ENCODE assay signal across 8 cellular contexts in the genomic region with DNA sequence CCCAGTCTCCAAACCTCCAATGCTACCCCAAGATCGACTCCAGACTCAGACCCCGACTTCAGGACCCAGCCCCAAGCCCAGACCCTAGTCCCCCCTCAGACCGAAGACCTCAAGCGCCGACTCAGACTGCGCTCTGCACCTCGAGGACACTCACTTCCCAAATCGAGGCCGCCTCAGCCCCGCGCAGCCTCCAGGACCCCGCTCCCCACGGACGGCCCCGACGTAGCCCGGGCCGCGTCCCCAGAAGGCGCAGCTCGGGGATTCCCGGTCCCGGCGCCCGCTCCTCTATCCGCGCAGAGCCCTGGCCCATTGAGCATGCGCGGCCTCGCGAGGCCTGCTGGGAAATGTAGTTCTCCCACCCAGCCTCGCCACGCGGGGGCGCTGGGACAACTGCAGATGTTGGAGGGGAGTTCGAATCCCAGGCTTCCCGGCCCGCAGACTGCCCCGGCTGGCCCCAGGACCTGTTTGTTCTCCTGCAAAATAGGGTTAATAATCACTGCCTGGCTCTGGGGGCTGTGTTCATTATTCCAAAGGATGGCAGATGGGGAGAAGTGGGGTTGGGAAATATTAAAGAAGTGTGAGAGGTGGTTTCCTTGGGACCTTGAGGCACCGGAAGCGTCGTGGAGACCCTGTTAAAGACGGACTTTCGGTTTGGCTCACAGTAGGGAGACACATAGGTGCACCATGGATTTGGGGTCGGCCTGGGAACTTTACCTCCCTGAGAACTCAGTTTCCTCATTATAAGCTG. TPM values are rescaled to one million over a fixed set of nuclear protein-coding genes. Genes with fewer than 3 reads are reported as not detected.
DNase-seq lines count a peak whose midpoint lies in the region; ATAC-seq, FAIRE-seq and TF ChIP-seq lines count a peak whose summit lies in the region.

TSS of gene APBA3 (minus strand) at position 311 of the 748 bp plus-strand sequence. CDS start 1,428 bp downstream, outside the sequence.

- peaks cover 11% of the 10 kb centered on the region for H3K4me1 Mint-ChIP-seq in activated T-helper 17 cell treated with anti-CD3 and anti-CD28 coated beads, Interleukin-2, amount 50 U/mL, for 72 hours
- peaks cover 22 to 27% of the 10 kb centered on the region in 2 donors for H3K4me1 Mint-ChIP-seq in natural killer cell treated with Interleukin-12 subunit alpha and Interleukin-12 subunit beta and Interleukin-15 and Interleukin-18, amount 100 ng/mL, for 72 hours (ENCODE audit: low read depth in 2 of 2)

- DNase-seq in D721Med (ENCODE audit: insufficient read length, low spot score) (peak; percentile 90), RPMI7951 (ENCODE audit: low read depth) (peak; percentile 81), fibroblast of peridontal ligament (ENCODE audit: extremely low read depth) (peak; percentile 81)
- DNase-seq in natural killer cell treated with Interleukin-12 subunit alpha and Interleukin-12 subunit beta and Interleukin-15 and Interleukin-18, amount 100 ng/mL, for 72 hours (ENCODE audit: low spot score): peak; percentile 95
- DNase-seq in stimulated activated naive CD4-positive, alpha-beta T cell treated with Interleukin-2 at 50 U/mL for 16 hours (lab: John Stamatoyannopoulos, UW): peak; percentile 91

- no peak for FAIRE-seq in D721Med (lab: Jason Lieb, UNC)

- peak within 1 kb of the TSS; percentile 100 for H3K27ac Mint-ChIP-seq in activated T-helper 17 cell treated with anti-CD3 and anti-CD28 coated beads, Interleukin-2, amount 50 U/mL, for 72 hours
- peak within 1 kb of the TSS; percentile 100 for H3K27ac Mint-ChIP-seq in natural killer cell treated with Interleukin-12 subunit alpha and Interleukin-12 subunit beta and Interleukin-15 and Interleukin-18, amount 100 ng/mL, for 72 hours

- ATAC-seq in GM21723 (IDR thresholded peaks at IDR 0.05; ENCODE audit: unreplicated experiment): peak; percentile 44
- peak; percentile 57 for ATAC-seq in activated T-helper 17 cell treated with anti-CD3 and anti-CD28 coated beads, Interleukin-2, amount 50 U/mL, for 72 hours (replicated peaks)
- peak; percentile 73 to 79 for ATAC-seq in natural killer cell treated with Interleukin-12 subunit alpha and Interleukin-12 subunit beta and Interleukin-15 and Interleukin-18, amount 100 ng/mL, for 72 hours

- no peaks in the 10 kb centered on the region for H3K27me3 Mint-ChIP-seq in activated T-helper 17 cell treated with anti-CD3 and anti-CD28 coated beads, Interleukin-2, amount 50 U/mL, for 72 hours
- no peaks in the 10 kb centered on the region for H3K27me3 Mint-ChIP-seq in natural killer cell treated with Interleukin-12 subunit alpha and Interleukin-12 subunit beta and Interleukin-15 and Interleukin-18, amount 100 ng/mL, for 72 hours

- TF ChIP-seq CTCF in D721Med (IDR thresholded peaks at IDR 0.05; ENCODE audit: insufficient read depth, missing control alignments): peak; percentile 73
- peak; percentile 85 for TF ChIP-seq CTCF in LNCAP (IDR thresholded peaks at IDR 0.05)

- no peaks in the 10 kb centered on the region for H3K9me3 Mint-ChIP-seq in activated T-helper 17 cell treated with anti-CD3 and anti-CD28 coated beads, Interleukin-2, amount 50 U/mL, for 72 hours
- H3K9me3 Mint-ChIP-seq in natural killer cell treated with Interleukin-12 subunit alpha and Interleukin-12 subunit beta and Interleukin-15 and Interleukin-18, amount 100 ng/mL, for 72 hours: no peaks in the 10 kb centered on the region

- H3K36me3 Mint-ChIP-seq in activated T-helper 17 cell treated with anti-CD3 and anti-CD28 coated beads, Interleukin-2, amount 50 U/mL, for 72 hours (ENCODE audit: low read depth): peaks cover 61% of the 10 kb centered on the region
- no peaks in the 10 kb centered on the region for H3K36me3 Mint-ChIP-seq in natural killer cell treated with Interleukin-12 subunit alpha and Interleukin-12 subunit beta and Interleukin-15 and Interleukin-18, amount 100 ng/mL, for 72 hours

- H3K4me3 Mint-ChIP-seq in activated T-helper 17 cell treated with anti-CD3 and anti-CD28 coated beads, Interleukin-2, amount 50 U/mL, for 72 hours: peak within 1 kb of the TSS; percentile 99
- peak within 1 kb of the TSS; percentile 94 for H3K4me3 Mint-ChIP-seq in natural killer cell treated with Interleukin-12 subunit alpha and Interleukin-12 subunit beta and Interleukin-15 and Interleukin-18, amount 100 ng/mL, for 72 hours

RNA-seq across cellular contexts. Expression of gene APBA3, which starts in this region (rescaled TPM):
- 5.8 and 15.0 TPM in 2 replicates for total RNA-seq in RPMI7951 (2014; rRNA removed; shearing (Covaris generic))
- total RNA-seq in activated T-helper 17 cell treated with anti-CD3 and anti-CD28 coated beads, Interleukin-2, amount 50 U/mL, for 72 hours: 10 to 100 TPM; 49.3 to 75.0 TPM
- 10 to 100 TPM; 40.6 to 55.4 TPM for total RNA-seq in natural killer cell treated with Interleukin-12 subunit alpha and Interleukin-12 subunit beta and Interleukin-15 and Interleukin-18, amount 100 ng/mL, for 72 hours

Comparison
In these comparisons a context has a peak if more than half of its experiments do, and no peak if none do; other contexts are left out.
1. Peak in every context shown above with its lines: DNase-seq and ATAC-seq.